21 cellular contexts compared by ENCODE assay signal in the genomic region with DNA sequence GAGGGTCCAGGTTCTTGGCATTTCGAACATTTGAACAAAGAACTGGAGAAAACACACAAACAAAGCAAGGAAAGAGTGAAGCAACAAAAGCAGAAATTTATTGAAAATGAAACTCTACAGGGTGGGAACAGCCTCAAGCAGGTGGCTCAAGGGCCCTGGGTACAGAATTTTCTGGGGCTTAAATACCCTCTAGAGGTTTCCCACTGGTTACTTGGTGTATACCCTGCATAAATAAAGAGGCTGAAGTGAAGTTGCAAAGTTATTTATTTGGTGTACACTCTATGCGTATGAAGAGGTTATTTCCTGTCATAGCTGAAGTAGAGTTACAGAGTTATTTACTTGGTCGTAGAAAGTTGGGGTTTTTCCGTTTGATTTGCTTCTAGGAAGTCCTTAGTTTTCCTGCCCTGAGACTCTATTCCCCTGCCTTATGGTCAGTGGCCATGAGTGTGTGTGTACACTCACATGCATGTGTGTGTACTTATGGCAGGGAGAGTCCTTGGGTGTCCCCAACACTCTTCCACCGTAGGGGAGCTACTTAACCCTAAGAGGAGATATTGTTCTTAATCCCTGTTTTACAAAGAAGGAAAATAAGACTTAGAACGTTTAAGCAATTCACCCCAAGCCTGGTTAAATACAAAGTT. TPM values are rescaled to one million over a fixed set of nuclear protein-coding genes. Genes with fewer than 3 reads are reported as not detected.
DNase-seq lines count a peak whose midpoint lies in the region; ATAC-seq and TF ChIP-seq lines count a peak whose summit lies in the region.
"Had no signal": no experiment of that assay in that cellular context is flagged by ENCODE, and none has a peak within 500 bp of the region (broad histone marks: within the 10 kb centered on the region; RNA-seq: fewer than 3 reads in every experiment).

No MANE protein-coding gene starts in this region.

- H3K4me3 Mint-ChIP-seq in neural progenitor cell (no peak overlapping the region), endodermal cell (no peak overlapping the region)

- intact Hi-C loops in OCI-LY7 (cut with micrococcal nuclease; ENCODE audit: unreplicated experiment): no loop called here

- H3K79me2 ChIP-seq in OCI-LY7 (ENCODE audit: insufficient read depth, low read depth, low read length): no peaks in the 10 kb centered on the region
- H3K79me2 ChIP-seq in neural progenitor cell (ENCODE audit: low read depth): no peaks in the 10 kb centered on the region

- POLR2A ChIA-PET in OCI-LY7 (lab: Charles Lee): interaction anchor here (1.4 kb wide), 1 partner anchor 13 kb away, joined by 4 read pairs; no protein-coding TSS in a partner anchor

- peaks cover 6% of the 10 kb centered on the region for H3K27me3 ChIP-seq in neural progenitor cell
- H3K27me3 ChIP-seq in HAP-1 (ENCODE audit: low read depth): no peaks in the 10 kb centered on the region
- H3K27me3 ChIP-seq in endodermal cell (ENCODE audit: control insufficient read depth, insufficient read depth, low read length, poor library complexity, severe bottlenecking): peaks cover 10% of the 10 kb centered on the region
- H3K27me3 ChIP-seq: BE2C had no signal

- TF ChIP-seq CTCF in OCI-LY7 (conservative IDR thresholded peaks at IDR 0.05; ENCODE audit: low read length): no peak
- TF ChIP-seq CTCF in neural progenitor cell (IDR thresholded peaks at IDR 0.05): no peak
- TF ChIP-seq CTCF in endodermal cell (conservative IDR thresholded peaks at IDR 0.05): no peak

- H3F3A ChIP-seq in neural progenitor cell (ENCODE audit: low read depth): no peaks in the 10 kb centered on the region

- H3K36me3 Mint-ChIP-seq in neural progenitor cell (no peaks in the 10 kb centered on the region), endodermal cell (ENCODE audit: low read depth) (no peaks in the 10 kb centered on the region)

- H3K36me3 ChIP-seq in OCI-LY7 (ENCODE audit: insufficient read depth, low read length) (no peaks in the 10 kb centered on the region), neural progenitor cell (no peaks in the 10 kb centered on the region), HAP-1 (replicated peaks) (no peaks in the 10 kb centered on the region), endodermal cell (ENCODE audit: control insufficient read depth, insufficient read depth, low read length) (no peaks in the 10 kb centered on the region)
- H3K36me3 ChIP-seq: BE2C had no signal

- H3K27me3 Mint-ChIP-seq in neural progenitor cell (ENCODE audit: insufficient read depth, low read depth): peaks cover 4% of the 10 kb centered on the region
- peaks cover 24% of the 10 kb centered on the region for H3K27me3 Mint-ChIP-seq in endodermal cell (ENCODE audit: insufficient read depth)

- H4K20me1 ChIP-seq in OCI-LY7 (ENCODE audit: insufficient read depth, low read length) (no peaks in the 10 kb centered on the region), neural progenitor cell (ENCODE audit: low read depth) (no peaks in the 10 kb centered on the region)

- H3K9me2 ChIP-seq in OCI-LY7 (ENCODE audit: insufficient read depth, low read length): no peaks in the 10 kb centered on the region

- in situ Hi-C loops in HAP-1 (cut with MboI; ENCODE audit: low sequenced_read_pairs): loop anchor here (10.0 kb wide), 1 partner anchor 314 kb away; no protein-coding TSS in a partner anchor

- H3K27ac ChIP-seq in OCI-LY7 (ENCODE audit: low read depth, low read length, poor library complexity, severe bottlenecking): no peak overlapping the region
- H3K27ac ChIP-seq in neural progenitor cell: no peak overlapping the region
- no peak overlapping the region for H3K27ac ChIP-seq in endodermal cell (ENCODE audit: low read depth, low read length)
- H3K27ac ChIP-seq: A549, GM23248 had no signal

- H2AFZ ChIP-seq in OCI-LY7 (ENCODE audit: low read length) (peak overlapping the region; percentile 64), neural progenitor cell (replicated peaks) (no peak overlapping the region)
- H2AFZ ChIP-seq: GM23248 had no signal

- no TSS peak for BruUV-seq in OCI-LY7 (replicated peaks; lab: Mats Ljungman, UMichigan)

- H3K27ac Mint-ChIP-seq in neural progenitor cell: peak overlapping the region; percentile 10
- no peak overlapping the region for H3K27ac Mint-ChIP-seq in endodermal cell

- no peak for DNase-seq in OCI-LY7 (ENCODE audit: low spot score)
- DNase-seq in neural progenitor cell (ENCODE audit: low spot score): no peak
- no peak for DNase-seq in germinal center (ENCODE audit: low spot score)
- no peak for DNase-seq in HAP-1 (ENCODE audit: low spot score in 2 of 2)
- no peak for DNase-seq in endodermal cell
- DNase-seq: BE2C, DMS79, GM23248, Kasumi-1, NCI-H1417, NCI-H1694 treated with DMSO at 0.1 percent for 48 hours, NCI-H2081 treated with DMSO at 0.1 percent for 48 hours, NCI-H2171 treated with DMSO at 0.1 percent for 48 hours, NCI-H524 treated with DMSO at 0.1 percent for 48 hours, NCI-H82, RPMI8226, SHP77 had no signal

- H3K4me2 ChIP-seq in OCI-LY7 (ENCODE audit: low read length) (no peak overlapping the region), neural progenitor cell (no peak overlapping the region)
- H3K4me2 ChIP-seq: A549 had no signal

- H3K4me1 Mint-ChIP-seq in neural progenitor cell (peaks cover 14% of the 10 kb centered on the region), endodermal cell (peaks cover 12% of the 10 kb centered on the region)

- CTCF ChIA-PET in OCI-LY7 (lab: Charles Lee; ENCODE audit: unreplicated experiment): no interaction called here

- H3K9ac ChIP-seq in neural progenitor cell: no peak overlapping the region
- H3K9ac ChIP-seq in endodermal cell (ENCODE audit: extremely low read depth, low read length, poor library complexity, severe bottlenecking): no peak overlapping the region
- H3K9ac ChIP-seq: GM23248 had no signal

- H3K4me1 ChIP-seq in OCI-LY7 (ENCODE audit: insufficient read depth, low read length, poor library complexity, severe bottlenecking) (peaks cover 20% of the 10 kb centered on the region), neural progenitor cell (peaks cover 10% of the 10 kb centered on the region), HAP-1 (no peaks in the 10 kb centered on the region; the same call in 1 of the 2 replicates), endodermal cell (ENCODE audit: control insufficient read depth, insufficient read depth, low read length) (no peaks in the 10 kb centered on the region)
- H3K4me1 ChIP-seq: BE2C had no signal

- 65 to 100% methylated on average over 2 to 6 of the region's 6 CpGs for WGBS in endodermal cell (ENCODE audit: insufficient coverage in 1 of 2, insufficient read length in 1 of 2), 2 experiments

- H3K9me3 Mint-ChIP-seq in neural progenitor cell (no peaks in the 10 kb centered on the region), endodermal cell (no peaks in the 10 kb centered on the region)

- H3K4me3 ChIP-seq in OCI-LY7 (ENCODE audit: low read depth, low read length, poor library complexity, severe bottlenecking) (no peak overlapping the region), neural progenitor cell (no peak overlapping the region), HAP-1 (no peak overlapping the region), endodermal cell (ENCODE audit: low read length) (no peak overlapping the region)
- H3K4me3 ChIP-seq: A549, GM23248 had no signal

- H3K9me3 ChIP-seq in OCI-LY7 (ENCODE audit: low read length) (no peaks in the 10 kb centered on the region), neural progenitor cell (ENCODE audit: low read depth) (no peaks in the 10 kb centered on the region), HAP-1 (no peaks in the 10 kb centered on the region), endodermal cell (ENCODE audit: control insufficient read depth, low read length) (no peaks in the 10 kb centered on the region)
- H3K9me3 ChIP-seq: A549, BE2C had no signal

- peak; percentile 61 for ATAC-seq in GM18868 (IDR thresholded peaks at IDR 0.05; ENCODE audit: unreplicated experiment)
- peak; percentile 57 for ATAC-seq in GM21717 (IDR thresholded peaks at IDR 0.05; ENCODE audit: unreplicated experiment)
- ATAC-seq: A549, HCT116 had no signal

RNA-seq across cellular contexts. Expression of a gene that starts 5.6 kb away (rescaled TPM):
- total RNA-seq in OCI-LY7 (2014; rRNA removed; shearing (Covaris generic)): 36.1 and 44.7 TPM in 2 replicates
- total RNA-seq in OCI-LY7 (2022) (44.1 and 52.4 TPM in 2 replicates), neural progenitor cell (ENCODE audit: low replicate concordance) (27.8 and 35.1 TPM in 2 replicates), endodermal cell (10 to 100 TPM; 27.3 to 47.7 TPM)
- 24.4 TPM for polyA plus RNA-seq in endodermal cell (2013, experiment 1 of 2)
- 19.0 TPM for polyA plus RNA-seq in endodermal cell (2013, experiment 2 of 2)
